ENCODE assay signal across 12 cellular contexts in the genomic region with DNA sequence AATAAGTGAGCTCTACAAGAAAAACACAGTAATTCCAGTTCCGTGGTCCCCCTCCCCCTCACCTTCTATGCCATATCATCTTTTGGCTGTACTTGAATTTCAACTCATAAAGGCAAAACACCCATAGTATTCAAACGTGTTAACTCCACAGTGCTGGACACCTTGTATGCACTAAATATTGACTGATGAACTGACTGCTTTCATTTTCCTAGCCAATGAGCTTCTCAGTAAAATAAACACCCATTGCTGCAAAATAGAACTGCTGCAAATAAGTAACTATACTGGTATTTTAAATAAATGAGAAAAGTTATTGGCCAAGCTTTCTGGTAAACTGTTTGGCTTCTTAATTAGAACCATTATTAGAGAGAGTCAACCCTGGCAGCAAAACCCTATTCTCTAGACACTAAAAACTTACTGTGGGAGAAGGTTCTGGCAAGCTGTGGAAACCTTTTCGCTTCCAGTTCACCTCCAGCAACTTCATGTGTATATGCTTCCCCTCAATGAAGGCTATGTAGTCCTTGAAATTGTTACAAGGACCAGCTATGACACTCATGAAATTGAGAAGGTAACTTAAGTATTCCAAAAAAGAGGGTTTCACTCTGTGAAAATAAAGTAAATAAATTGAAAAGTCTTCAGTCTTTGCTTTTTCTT.
DNase-seq lines count a peak whose midpoint lies in the region; ATAC-seq and TF ChIP-seq lines count a peak whose summit lies in the region.
"Had no signal": no experiment of that assay in that cellular context is flagged by ENCODE, and none has a peak within 500 bp of the region (broad histone marks: within the 10 kb centered on the region; RNA-seq: fewer than 3 reads in every experiment).

No MANE protein-coding gene starts in this region.

- peaks cover 5% of the 10 kb centered on the region for H3K4me1 Mint-ChIP-seq in stimulated activated effector memory CD8-positive, alpha-beta T cell treated with anti-CD3 and anti-CD28 coated beads, Interleukin-12 subunit alpha, Interleukin-12 subunit beta, amount 100 ng/mL, for 72 hours
- H3K4me1 Mint-ChIP-seq in activated naive CD8-positive, alpha-beta T cell treated with anti-CD3 and anti-CD28 coated beads for 36 hours: peaks cover 4% of the 10 kb centered on the region

- H3K4me3 Mint-ChIP-seq in stimulated activated effector memory CD8-positive, alpha-beta T cell treated with anti-CD3 and anti-CD28 coated beads, Interleukin-12 subunit alpha, Interleukin-12 subunit beta, amount 100 ng/mL, for 72 hours: no peak overlapping the region
- H3K4me3 Mint-ChIP-seq in activated naive CD8-positive, alpha-beta T cell treated with anti-CD3 and anti-CD28 coated beads for 36 hours: no peak overlapping the region
- H3K4me3 Mint-ChIP-seq: naive thymus-derived CD8-positive, alpha-beta T cell had no signal

- H3K27me3 Mint-ChIP-seq in activated naive CD8-positive, alpha-beta T cell treated with anti-CD3 and anti-CD28 coated beads for 36 hours: peaks cover 4% of the 10 kb centered on the region

- 73% methylated on average over 3 of the region's 3 CpGs for WGBS in esophagus muscularis mucosa

- H3K4me3 ChIP-seq in right atrium auricular region: no peak overlapping the region
- no peak overlapping the region for H3K4me3 ChIP-seq in esophagus muscularis mucosa

- intact Hi-C loops in Right ventricle myocardium superior (cut with DNase I): no loop called here
- intact Hi-C loops in esophagus muscularis mucosa (cut with DNase I): loop anchor here (2.0 to 5.0 kb wide), 2 partner anchors 33 to 86 kb away; a partner anchor contains a TSS

- peaks cover 0 to 27% of the 10 kb centered on the region in 2 donors for H3K4me1 ChIP-seq in right atrium auricular region
- H3K4me1 ChIP-seq in esophagus muscularis mucosa: peaks cover 15 to 28% (median 17%) of the 10 kb centered on the region in 4 donors

- no peaks in the 10 kb centered on the region for H3K36me3 Mint-ChIP-seq in stimulated activated effector memory CD8-positive, alpha-beta T cell treated with anti-CD3 and anti-CD28 coated beads, Interleukin-12 subunit alpha, Interleukin-12 subunit beta, amount 100 ng/mL, for 72 hours
- no peaks in the 10 kb centered on the region for H3K36me3 Mint-ChIP-seq in activated naive CD8-positive, alpha-beta T cell treated with anti-CD3 and anti-CD28 coated beads for 36 hours

- H3K9me3 ChIP-seq in right atrium auricular region (no peaks in the 10 kb centered on the region), esophagus muscularis mucosa (no peaks in the 10 kb centered on the region)

- H3K27ac ChIP-seq in right atrium auricular region: peak overlapping the region; percentile 35 to 71
- peak overlapping the region; percentile 2 to 55 (median 36) for H3K27ac ChIP-seq in esophagus muscularis mucosa (replicated peaks in 1 of 4)

- H3K9me3 Mint-ChIP-seq in stimulated activated effector memory CD8-positive, alpha-beta T cell treated with anti-CD3 and anti-CD28 coated beads, Interleukin-12 subunit alpha, Interleukin-12 subunit beta, amount 100 ng/mL, for 72 hours: no peaks in the 10 kb centered on the region
- no peaks in the 10 kb centered on the region for H3K9me3 Mint-ChIP-seq in activated naive CD8-positive, alpha-beta T cell treated with anti-CD3 and anti-CD28 coated beads for 36 hours
- H3K9me3 Mint-ChIP-seq: activated T-helper 2 cell treated with anti-CD3 and anti-CD28 coated beads, Interferon-gamma antibody, Interleukin-2, Interleukin-4, amounts not matched to agents 10 μg/mL and 5 μg/mL and 100 μg/mL, durations not matched to agents 14 hours and 24 hours and 36 hours had no signal

- H3K36me3 ChIP-seq in right atrium auricular region: no peaks in the 10 kb centered on the region
- H3K36me3 ChIP-seq in esophagus muscularis mucosa: peaks cover 0 to 24% (median 8%) of the 10 kb centered on the region in 4 donors

- H3K27me3 ChIP-seq in right atrium auricular region: no peaks in the 10 kb centered on the region
- H3K27me3 ChIP-seq in esophagus muscularis mucosa: no peaks in the 10 kb centered on the region

- TF ChIP-seq POLR2A in esophagus muscularis mucosa (IDR thresholded peaks at IDR 0.05; ENCODE audit: low read depth): no peak

- TF ChIP-seq CTCF in right atrium auricular region (IDR thresholded peaks at IDR 0.05) (no peak), esophagus muscularis mucosa (IDR thresholded peaks at IDR 0.05) (no peak)

- no peak for ATAC-seq in Right ventricle myocardium superior (ENCODE audit: poor library complexity)
- ATAC-seq in stimulated activated effector memory CD8-positive, alpha-beta T cell treated with anti-CD3 and anti-CD28 coated beads, Interleukin-12 subunit alpha, Interleukin-12 subunit beta, amount 100 ng/mL, for 72 hours: no peak

- DNase-seq in right atrium auricular region (ENCODE audit: low spot score) (no peak), Right ventricle myocardium superior (no peak), esophagus muscularis mucosa (ENCODE audit: extremely low spot score) (no peak), pons (ENCODE audit: low spot score) (peak; percentile 54), islet precursor cell (no peak), DMS 273 treated with DMSO at 0.1 percent for 48 hours (lab: John Stamatoyannopoulos, UW) (no peak)
- no peak for DNase-seq in stimulated activated effector memory CD8-positive, alpha-beta T cell treated with anti-CD3 and anti-CD28 coated beads, Interleukin-12 subunit alpha, Interleukin-12 subunit beta, amount 100 ng/mL, for 72 hours (ENCODE audit: low spot score in 2 of 2)
- DNase-seq in activated naive CD8-positive, alpha-beta T cell treated with anti-CD3 and anti-CD28 coated beads for 36 hours: no peak
- DNase-seq: amniotic stem cell had no signal

- TF ChIP-seq EP300 in esophagus muscularis mucosa (IDR thresholded peaks at IDR 0.05): no peak

- H3K27ac Mint-ChIP-seq in stimulated activated effector memory CD8-positive, alpha-beta T cell treated with anti-CD3 and anti-CD28 coated beads, Interleukin-12 subunit alpha, Interleukin-12 subunit beta, amount 100 ng/mL, for 72 hours: no peak overlapping the region
- H3K27ac Mint-ChIP-seq in activated naive CD8-positive, alpha-beta T cell treated with anti-CD3 and anti-CD28 coated beads for 36 hours: no peak overlapping the region
- H3K27ac Mint-ChIP-seq: activated T-helper 2 cell treated with anti-CD3 and anti-CD28 coated beads, Interferon-gamma antibody, Interleukin-2, Interleukin-4, amounts not matched to agents 10 μg/mL and 5 μg/mL and 100 μg/mL, durations not matched to agents 14 hours and 24 hours and 36 hours; naive thymus-derived CD8-positive, alpha-beta T cell; progenitor cell of endocrine pancreas had no signal
